In the genomic region with DNA sequence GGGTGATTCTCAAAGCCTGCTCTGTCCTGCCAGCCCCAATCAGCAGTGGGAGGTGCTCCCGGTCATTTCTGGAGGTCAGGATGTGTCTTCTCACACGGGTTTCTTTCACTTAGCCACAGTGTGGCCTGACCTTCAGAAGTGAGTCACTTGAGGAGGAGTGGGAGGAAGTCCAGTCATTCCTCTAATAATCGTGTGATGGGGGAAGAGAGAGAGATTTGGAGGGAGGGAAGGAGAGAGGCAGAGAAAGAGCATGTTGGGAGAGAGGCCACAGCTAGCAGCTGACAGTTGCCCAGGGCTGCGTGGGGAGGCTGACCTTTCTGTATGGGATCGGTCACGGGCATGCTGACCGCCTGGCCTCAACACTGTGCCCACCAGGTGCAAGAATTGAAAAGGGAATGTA, we compare ENCODE assay signal across 7 cellular contexts.
DNase-seq lines count a peak whose midpoint lies in the region; ATAC-seq, FAIRE-seq and TF ChIP-seq lines count a peak whose summit lies in the region.
"Not testable (repeated sequence)": the region's sequence is repeated elsewhere in the genome, so short reads cannot be mapped to it uniquely, and the experiment has no call there.

No MANE protein-coding gene starts in this region.

- H4K20me1 ChIP-seq in astrocyte (ENCODE audit: insufficient read depth, low read length), result not testable (repeated sequence)

- H3K9ac ChIP-seq in astrocyte (ENCODE audit: low read length), result peak overlapping the region; percentile 76

- H3K4me2 ChIP-seq in astrocyte (ENCODE audit: low read length), result peak overlapping the region; percentile 39

- FAIRE-seq in astrocyte (lab: Jason Lieb, UNC), result not testable (repeated sequence)

- H2AFZ ChIP-seq in astrocyte (ENCODE audit: low read depth, low read length), result not testable (repeated sequence)

- H3K27ac Mint-ChIP-seq in astrocyte (ENCODE audit: unreplicated experiment), result not testable (repeated sequence)

- ATAC-seq in HG02798 (IDR thresholded peaks at IDR 0.05; ENCODE audit: poor library complexity, unreplicated experiment), result peak; percentile 43

- not testable (repeated sequence) for H3K27me3 Mint-ChIP-seq in astrocyte (ENCODE audit: low read depth, unreplicated experiment)

- CTCF ChIA-PET in RWPE1 (lab: Yijun Ruan, JAX), result not testable (repeated sequence)

- not testable (repeated sequence) for H3K36me3 ChIP-seq in astrocyte (ENCODE audit: insufficient read depth, low read length); kidney epithelial cell (ENCODE audit: control insufficient read depth, insufficient read depth, low read length)

- H3K36me3 Mint-ChIP-seq in astrocyte (ENCODE audit: low read depth, unreplicated experiment), result not testable (repeated sequence)

- H3K4me3 ChIP-seq in astrocyte (ENCODE audit: insufficient read depth, low read depth, low read length); epithelial cell of esophagus (ENCODE audit: low read length); kidney epithelial cell (ENCODE audit: low read depth, low read length): not testable (repeated sequence)

- H3K9me3 ChIP-seq in astrocyte (ENCODE audit: insufficient read depth, low read depth, low read length), result not testable (repeated sequence)

- H3K4me3 Mint-ChIP-seq in astrocyte (ENCODE audit: unreplicated experiment), result not testable (repeated sequence)

- not testable (repeated sequence) for H3K79me2 ChIP-seq in astrocyte (ENCODE audit: insufficient read depth, low read length)

- H3K9me3 Mint-ChIP-seq in astrocyte (ENCODE audit: unreplicated experiment), result not testable (repeated sequence)

- peaks cover 56% of the 10 kb centered on the region for H3K4me1 ChIP-seq in astrocyte (ENCODE audit: insufficient read depth, low read length)

- H3K27me3 ChIP-seq in astrocyte (ENCODE audit: insufficient read depth, low read length); kidney epithelial cell (ENCODE audit: control insufficient read depth, insufficient read depth, low read length): not testable (repeated sequence)

- not testable (repeated sequence) for TF ChIP-seq CTCF in RWPE1 (conservative IDR thresholded peaks at IDR 0.05; ENCODE audit: low read depth); astrocyte (IDR thresholded peaks at IDR 0.05; ENCODE audit: insufficient read depth, low read depth, low read length); epithelial cell of esophagus (IDR thresholded peaks at IDR 0.05; ENCODE audit: insufficient read depth, low read depth, low read length, missing control alignments); kidney epithelial cell (IDR thresholded peaks at IDR 0.05; ENCODE audit: insufficient read depth, low read length, poor library complexity, severe bottlenecking)

- DNase-seq in EH (ENCODE audit: low read depth) (peak; percentile 94), RWPE1 (ENCODE audit: low spot score) (peak; percentile 9), astrocyte (ENCODE audit: low read depth) (peak; percentile 96), epithelial cell of esophagus (ENCODE audit: low read depth) (peak; percentile 20), kidney epithelial cell (ENCODE audit: low read depth) (peak; percentile 65), renal cortical epithelial cell (ENCODE audit: low read depth) (peak; percentile 69)

- H3K27ac ChIP-seq in RWPE1, result not testable (repeated sequence)
- peak overlapping the region; percentile 98 for H3K27ac ChIP-seq in astrocyte (ENCODE audit: low read depth, low read length)

- peaks cover 30% of the 10 kb centered on the region for H3K4me1 Mint-ChIP-seq in astrocyte (ENCODE audit: low read depth, unreplicated experiment)

- POLR2A ChIA-PET in RWPE1 (lab: Yijun Ruan, JAX; ENCODE audit: low non-redundant PET), result not testable (repeated sequence)

Comparison
In these comparisons a context has a peak if more than half of its experiments do, and no peak if none do; other contexts are left out.
1. DNase-seq: peak in every context shown above with its lines; median percentile 96 in astrocyte; 94 in EH; 69 in renal cortical epithelial cell; 65 in kidney epithelial cell; 20 in epithelial cell of esophagus; 9 in RWPE1.